ENCODE assay signal across 3 cellular contexts in genomic region chr10:47928225-47928624, GRCh38. TPM values are rescaled to one million over a fixed set of nuclear protein-coding genes. Genes with fewer than 3 reads are reported as not detected.
"Had no signal": no experiment of that assay in that cellular context is flagged by ENCODE, and none has a peak within 500 bp of the region (broad histone marks: within the 10 kb centered on the region; RNA-seq: fewer than 3 reads in every experiment).

No MANE protein-coding gene starts in this region.

RNA-seq across cellular contexts. Expression of gene NPY4R2, which starts 9.8 kb away (rescaled TPM):
- total RNA-seq: GM23248, GM23338, H1 had no signal
- polyA plus RNA-seq: GM23248, GM23338 had no signal
